Comparison of ENCODE assay signal across 4 cellular contexts in genomic region chr9:109043578-109043977, GRCh38.
"Had no signal": no experiment of that assay in that cellular context is flagged by ENCODE, and none has a peak within 500 bp of the region (broad histone marks: within the 10 kb centered on the region; RNA-seq: fewer than 3 reads in every experiment).

No MANE protein-coding gene starts in this region.

- ATAC-seq: GM23338 had no signal

- H3K27ac Mint-ChIP-seq: GM23338, H9 had no signal

- H3K9me3 Mint-ChIP-seq: GM23338, H9 had no signal

- H3K4me1 Mint-ChIP-seq: GM23338, H9 had no signal

- H3K4me3 ChIP-seq: GM23338 had no signal

- H3K4me3 Mint-ChIP-seq: GM23338, H9 had no signal

- DNase-seq: H9, HCEC 1CT, IMR-90 had no signal
